In the genomic region with DNA sequence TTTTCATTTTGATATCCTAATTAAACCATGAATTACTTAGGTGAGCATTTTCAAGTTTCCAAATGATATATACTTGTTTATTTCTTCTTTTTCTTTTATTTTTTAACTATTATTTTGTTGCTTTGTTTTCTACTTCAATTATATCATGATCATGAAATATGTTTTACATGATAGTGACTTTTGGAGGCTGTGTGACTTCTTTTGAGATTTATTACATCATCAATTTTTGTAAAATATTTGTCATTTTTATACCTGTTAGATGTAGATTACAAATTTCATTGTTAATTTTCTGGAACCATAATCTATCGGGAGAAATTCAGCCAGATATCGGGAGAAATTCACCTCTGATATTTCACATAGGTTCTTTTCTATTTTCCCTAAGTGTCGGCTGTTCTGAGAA, we compare ENCODE assay signal across 27 cellular contexts.
"Had no signal": no experiment of that assay in that cellular context is flagged by ENCODE, and none has a peak within 500 bp of the region (broad histone marks: within the 10 kb centered on the region; RNA-seq: fewer than 3 reads in every experiment).

No MANE protein-coding gene starts in this region.

- H3K9me3 ChIP-seq: colonic mucosa, esophagus squamous epithelium, gastrocnemius medialis, heart left ventricle, left lung, lower lobe of right lung, mucosa of descending colon had no signal

- H3K4me1 ChIP-seq: colonic mucosa, esophagus squamous epithelium, gastrocnemius medialis, heart left ventricle, left lung, lower lobe of right lung had no signal

- H3K9me3 Mint-ChIP-seq: dendritic cell treated with granulocyte-macrophage colony-stimulating factor and Interleukin-4, amounts not matched to agents 40 ng/mL and 50 ng/mL, for 4 days; naive B cell had no signal

- H3K27me3 ChIP-seq: colonic mucosa, esophagus squamous epithelium, gastrocnemius medialis, heart left ventricle, hepatocyte, left lung had no signal

- H3K4me1 Mint-ChIP-seq: endodermal cell, immature natural killer cell, naive B cell had no signal

- H3K79me2 ChIP-seq: hepatocyte had no signal

- H2AFZ ChIP-seq: hepatocyte had no signal

- FAIRE-seq: endometrium, keratinocyte had no signal

- DNase-seq: colonic mucosa; cortex of kidney; effector CD8-positive, alpha-beta T cell; effector memory CD8-positive, alpha-beta T cell; endodermal cell; erythroblast; esophagus squamous epithelium; foreskin fibroblast; foreskin melanocyte; gastrocnemius medialis; heart left ventricle; hypothalamus; immature natural killer cell; left cardiac atrium; left lung; left ventricle myocardium superior; lower lobe of right lung; mesenchymal stem cell; mucosa of descending colon; naive B cell had no signal

- ATAC-seq: effector memory CD8-positive, alpha-beta T cell; esophagus mucosa; gastrocnemius medialis; heart left ventricle; left cardiac atrium; left lung; left ventricle myocardium superior; lower lobe of right lung; mucosa of descending colon had no signal

- H3K27ac ChIP-seq: colonic mucosa, epithelial cell of prostate, esophagus squamous epithelium, gastrocnemius medialis, heart left ventricle, hepatocyte, left lung, lower lobe of right lung had no signal

- H3K27ac Mint-ChIP-seq: dendritic cell treated with granulocyte-macrophage colony-stimulating factor and Interleukin-4, amounts not matched to agents 40 ng/mL and 50 ng/mL, for 4 days; effector memory CD8-positive, alpha-beta T cell; endodermal cell; immature natural killer cell; mesothelial cell of epicardium; naive B cell had no signal

- H3K36me3 ChIP-seq: colonic mucosa, esophagus squamous epithelium, gastrocnemius medialis, heart left ventricle, left lung, lower lobe of right lung had no signal

- H3K4me3 Mint-ChIP-seq: dendritic cell treated with granulocyte-macrophage colony-stimulating factor and Interleukin-4, amounts not matched to agents 40 ng/mL and 50 ng/mL, for 4 days; effector memory CD8-positive, alpha-beta T cell; endodermal cell; mesothelial cell of epicardium; naive B cell had no signal

- H3K4me2 ChIP-seq: hepatocyte had no signal

- H3K4me3 ChIP-seq: colonic mucosa, esophagus squamous epithelium, gastrocnemius medialis, heart left ventricle, hepatocyte, left lung, lower lobe of right lung, mucosa of descending colon had no signal

- H3K36me3 Mint-ChIP-seq: mesothelial cell of epicardium, naive B cell had no signal

- H3K27me3 Mint-ChIP-seq: dendritic cell treated with granulocyte-macrophage colony-stimulating factor and Interleukin-4, amounts not matched to agents 40 ng/mL and 50 ng/mL, for 4 days; effector memory CD8-positive, alpha-beta T cell; naive B cell had no signal
